ENCODE assay signal across 15 cellular contexts in the genomic region with DNA sequence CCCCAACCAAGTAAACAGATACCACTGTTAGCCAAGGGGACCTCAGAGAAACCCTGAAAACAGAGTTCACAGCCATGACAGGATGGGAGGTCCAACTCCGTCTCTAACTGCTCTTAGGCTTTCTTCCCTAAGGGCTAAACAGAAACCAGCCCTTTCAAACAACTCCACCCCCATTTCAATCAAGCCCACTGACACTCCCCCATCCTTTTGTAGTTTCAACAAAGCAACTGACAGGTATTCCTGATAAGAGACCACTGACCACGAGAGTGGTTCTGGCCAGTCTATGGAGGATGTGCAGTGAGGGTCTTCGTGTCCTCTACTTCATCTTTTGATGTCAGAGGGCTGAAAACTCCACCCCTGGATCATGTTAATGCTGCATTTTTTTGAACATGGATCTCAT.
"Had no signal": no experiment of that assay in that cellular context is flagged by ENCODE, and none has a peak within 500 bp of the region (broad histone marks: within the 10 kb centered on the region; RNA-seq: fewer than 3 reads in every experiment).

No MANE protein-coding gene starts in this region.

- H3K4me3 Mint-ChIP-seq: activated CD8-positive, alpha-beta T cell treated with anti-CD3 and anti-CD28 coated beads for 36 hours; effector memory CD8-positive, alpha-beta T cell had no signal

- H3K36me3 ChIP-seq: prostate gland, thoracic aorta had no signal

- H3K27me3 ChIP-seq: foreskin keratinocyte had no signal

- H3K4me1 ChIP-seq: foreskin keratinocyte, prostate gland had no signal

- DNase-seq: activated CD8-positive, alpha-beta memory T cell treated with anti-CD3 and anti-CD28 coated beads, Interleukin-2, amount 50 U/mL, for 4 hours; activated CD8-positive, alpha-beta T cell treated with anti-CD3 and anti-CD28 coated beads for 36 hours; activated naive CD4-positive, alpha-beta T cell treated with Interleukin-2 at 50 U/mL for 16 hours; dermis blood vessel endothelial cell; effector memory CD8-positive, alpha-beta T cell; foreskin keratinocyte; glutamatergic neuron; kidney glomerular epithelial cell; left ventricle myocardium superior; mesenchymal stem cell; right cardiac atrium; small intestine had no signal

- H3K4me3 ChIP-seq: prostate gland, thoracic aorta had no signal

- H3K27ac Mint-ChIP-seq: activated CD8-positive, alpha-beta T cell treated with anti-CD3 and anti-CD28 coated beads for 36 hours; effector memory CD8-positive, alpha-beta T cell had no signal

- H3K9me3 Mint-ChIP-seq: activated CD8-positive, alpha-beta T cell treated with anti-CD3 and anti-CD28 coated beads for 36 hours; effector memory CD8-positive, alpha-beta T cell had no signal

- ATAC-seq: activated CD4-positive, CD25-positive, alpha-beta regulatory T cell treated with anti-CD3 and anti-CD28 coated beads, Interleukin-2, amount 50 U/mL, for 24 hours; activated CD8-positive, alpha-beta T cell treated with anti-CD3 and anti-CD28 coated beads for 36 hours; effector memory CD8-positive, alpha-beta T cell; foreskin keratinocyte; left ventricle myocardium superior; right cardiac atrium had no signal

- H3K27ac ChIP-seq: foreskin keratinocyte, prostate gland, thoracic aorta had no signal
